Comparison of ENCODE assay signal across 8 cellular contexts in genomic region chr17:44221072-44221861, GRCh38. TPM values are rescaled to one million over a fixed set of nuclear protein-coding genes. Genes with fewer than 3 reads are reported as not detected.
A peak's percentile ranks its signal among the peaks of the same experiment; 100 is the strongest.
DNase-seq lines count a peak whose midpoint lies in the region; ATAC-seq, FAIRE-seq and TF ChIP-seq lines count a peak whose summit lies in the region.

No MANE protein-coding gene starts in this region.

- no peaks in the 10 kb centered on the region for H3K36me3 ChIP-seq in testis (ENCODE audit: low read depth, missing control alignments)

- no peak for TF ChIP-seq POLR2A in testis (IDR thresholded peaks at IDR 0.05)

- peak; percentile 91 for DNase-seq in DMS53 (lab: John Stamatoyannopoulos, UW)
- DNase-seq in LNCaP clone FGC (ENCODE audit: low read depth) = no peak
- DNase-seq in RCC 7860 (ENCODE audit: low spot score) = peak; percentile 46
- peak; percentile 56 for DNase-seq in activated effector memory CD4-positive, alpha-beta T cell treated with Interleukin-2 at 50 U/mL for 16 hours
- peak; percentile 75 for DNase-seq in fibroblast of peridontal ligament (ENCODE audit: extremely low read depth)
- peak; percentile 72 for DNase-seq in naive B cell
- DNase-seq in testis = peak; percentile 79

- peak overlapping the region; percentile 88 to 96 (median 96) for H3K27ac Mint-ChIP-seq in naive B cell

- H3K4me1 Mint-ChIP-seq in naive B cell = peaks cover 20 to 33% (median 32%) of the 10 kb centered on the region in 3 donors

- 0 to 1% methylated on average over 38 to 53 of the region's 54 CpGs for WGBS in testis, 2 donors

- intact Hi-C loops in testis (cut with DNase I; ENCODE audit: low total_unique reads) = loop anchor here (5.0 kb wide), 1 partner anchor 101 kb away; the partner anchor contains the start of gene SLC25A39

- H3K9me3 ChIP-seq in testis = no peaks in the 10 kb centered on the region

- no peaks in the 10 kb centered on the region for H3K27me3 ChIP-seq in testis

- H3K4me3 Mint-ChIP-seq in naive B cell = peak overlapping the region; percentile 91 to 100 (median 96)

- peak; percentile 22 to 27 for ATAC-seq in naive B cell (ENCODE audit: low read depth in 2 of 2)
- ATAC-seq in GM19351 (IDR thresholded peaks at IDR 0.05; ENCODE audit: unreplicated experiment) = no peak

- H3K9me3 Mint-ChIP-seq in naive B cell = no peaks in the 10 kb centered on the region

- peaks cover 31% of the 10 kb centered on the region for H3K4me1 ChIP-seq in testis

- FAIRE-seq in RCC 7860 (lab: Jason Lieb, UNC) = no peak

- no peak for TF ChIP-seq CTCF in LNCaP clone FGC (IDR thresholded peaks at IDR 0.05; ENCODE audit: control insufficient read depth, extremely low read depth, insufficient read depth)
- TF ChIP-seq CTCF in testis (IDR thresholded peaks at IDR 0.05) = no peak

- H3K27me3 Mint-ChIP-seq in naive B cell = no peaks in the 10 kb centered on the region

- peaks cover under 1 to 5% of the 10 kb centered on the region in 2 donors for H3K36me3 Mint-ChIP-seq in naive B cell

- H3K4me3 ChIP-seq in LNCaP clone FGC (ENCODE audit: low read depth, low read length) = peak overlapping the region; percentile 69
- peak overlapping the region; percentile 78 to 93 for H3K4me3 ChIP-seq in testis

- H3K27ac ChIP-seq in testis = peak overlapping the region; percentile 91 to 99

RNA-seq across cellular contexts. Expression of gene UBTF, which starts 1.8 kb away (rescaled TPM):
- 10 to 100 TPM; 20.2 to 77.3 (median 43.0) TPM for polyA plus RNA-seq in naive B cell (ENCODE audit: low read depth in 6 of 6)
- 10 to 100 TPM; 69.6 to 78.7 TPM for total RNA-seq in testis
- 54.2 TPM for polyA plus RNA-seq in testis (ENCODE audit: insufficient read depth, low read depth, low replicate concordance)

RNA-seq across cellular contexts. Expression of gene ATXN7L3, which starts 21.6 kb away (rescaled TPM):
- polyA plus RNA-seq in naive B cell (ENCODE audit: low read depth in 6 of 6) = 10 to 100 TPM in 3 of 6 donors, 1 to 10 TPM in 3; 6.6 to 14.4 (median 9.4) TPM
- 100 to 1,000 TPM; 100 to 101 TPM for total RNA-seq in testis
- 76.5 TPM for polyA plus RNA-seq in testis (ENCODE audit: insufficient read depth, low read depth, low replicate concordance)

RNA-seq across cellular contexts. Expression of gene TMUB2, which starts 34.5 kb away (rescaled TPM):
- polyA plus RNA-seq in naive B cell (ENCODE audit: low read depth in 6 of 6) = 10 to 100 TPM; 39.7 to 69.9 (median 44.8) TPM
- 10 to 100 TPM; 60.0 to 63.1 TPM for total RNA-seq in testis
- 76.7 TPM for polyA plus RNA-seq in testis (ENCODE audit: insufficient read depth, low read depth, low replicate concordance)

RNA-seq across cellular contexts. Expression of gene SLC4A1, which starts 46.7 kb away (rescaled TPM):
- under 1 TPM in 3 of 6 donors, not detected in 3; 0.07 to 0.20 (median 0.12) TPM for polyA plus RNA-seq in naive B cell (ENCODE audit: low read depth in 6 of 6)
- under 1 TPM; 0.37 to 0.71 TPM for total RNA-seq in testis
- polyA plus RNA-seq in testis (ENCODE audit: insufficient read depth, low read depth, low replicate concordance) = 0.12 TPM

RNA-seq across cellular contexts. Expression of gene ASB16, which starts 50.8 kb away (rescaled TPM):
- polyA plus RNA-seq in naive B cell (ENCODE audit: low read depth in 6 of 6) (under 1 TPM in 4 of 6 donors, not detected in 2; 0.19 to 0.43 (median 0.31) TPM), testis (ENCODE audit: insufficient read depth, low read depth, low replicate concordance) (0.86 TPM)
- 1 to 10 TPM; 2.5 to 5.7 TPM for total RNA-seq in testis
